ENCODE assay signal across 8 cellular contexts in the genomic region with DNA sequence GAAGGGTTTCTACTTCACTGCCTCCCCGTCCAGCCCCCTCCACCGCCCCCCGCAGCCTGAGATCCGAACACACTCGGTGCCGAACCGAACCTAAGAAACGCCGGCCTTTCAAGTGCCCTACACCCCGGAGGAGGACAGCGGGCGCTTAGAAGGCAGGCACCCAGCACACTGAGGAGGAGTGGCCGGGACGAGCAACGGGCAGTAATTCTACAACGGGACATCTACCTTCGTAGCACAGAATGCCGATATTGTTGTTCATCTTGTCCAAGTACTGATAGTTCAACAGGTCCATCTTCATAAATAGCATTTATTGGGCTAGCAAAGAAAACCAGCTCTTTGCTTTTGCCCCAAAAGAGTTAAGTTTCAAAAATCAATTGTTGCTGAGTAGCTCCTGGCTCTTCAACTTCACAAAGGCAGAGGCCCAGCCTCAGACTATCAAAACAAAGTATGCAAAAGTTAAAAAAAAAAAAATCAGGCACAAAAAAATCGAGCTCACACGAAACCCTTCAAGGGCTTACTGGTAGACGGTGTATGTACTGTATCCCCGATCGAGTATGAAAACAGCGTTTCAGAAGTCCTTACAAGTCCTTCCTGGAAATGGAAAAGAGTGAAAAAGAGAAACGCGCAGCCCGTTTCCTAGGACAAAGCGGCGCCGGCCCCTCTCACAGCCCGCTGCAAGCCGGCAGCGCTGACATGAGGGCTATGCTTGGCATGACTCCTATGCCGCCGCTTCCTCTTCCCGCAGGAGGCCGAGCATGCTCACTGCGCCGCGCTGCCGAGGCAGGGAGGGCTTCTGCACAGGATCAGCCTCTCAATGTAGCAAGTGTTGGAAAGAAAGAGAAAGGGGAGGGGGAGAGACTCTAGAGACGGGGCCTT. TPM values are rescaled to one million over a fixed set of nuclear protein-coding genes. Genes with fewer than 3 reads are reported as not detected.
DNase-seq lines count a peak whose midpoint lies in the region; ATAC-seq and TF ChIP-seq lines count a peak whose summit lies in the region.

TSS of gene VGLL4 (minus strand) at position 704 of the 876 bp plus-strand sequence. CDS start at position 307, 397 bp downstream.

- peak within 1 kb of the TSS; percentile 99 for H3K4me3 Mint-ChIP-seq in activated B cell treated with CpG ODN at 0.5 μM for 24 hours
- H3K4me3 Mint-ChIP-seq in central memory CD8-positive, alpha-beta T cell = peak within 1 kb of the TSS; percentile 99

- CTCF ChIA-PET in activated B cell treated with CpG ODN at 0.5 μM for 24 hours (lab: Charles Lee) = interaction anchor here (1.0 to 1.4 kb wide), 2 partner anchors 264 to 308 kb away, joined by 3 to 4 read pairs; no protein-coding TSS in a partner anchor

- H3K27me3 Mint-ChIP-seq in activated B cell treated with CpG ODN at 0.5 μM for 24 hours = no peaks in the 10 kb centered on the region
- H3K27me3 Mint-ChIP-seq in central memory CD8-positive, alpha-beta T cell = no peaks in the 10 kb centered on the region

- H3K9me3 Mint-ChIP-seq in activated B cell treated with CpG ODN at 0.5 μM for 24 hours = no peaks in the 10 kb centered on the region
- H3K9me3 Mint-ChIP-seq in central memory CD8-positive, alpha-beta T cell = no peaks in the 10 kb centered on the region

- POLR2A ChIA-PET in activated B cell treated with CpG ODN at 0.5 μM for 24 hours (lab: Charles Lee) = interaction anchor here (0.7 to 1.6 kb wide), 5 partner anchors 9 to 886 kb away, joined by 3 to 6 read pairs (median 5); partner anchors contain the start of gene ATG7

- peaks cover 10% of the 10 kb centered on the region for H3K36me3 Mint-ChIP-seq in activated B cell treated with CpG ODN at 0.5 μM for 24 hours (ENCODE audit: low read depth)
- H3K36me3 Mint-ChIP-seq in central memory CD8-positive, alpha-beta T cell (ENCODE audit: insufficient read depth) = peaks cover 17% of the 10 kb centered on the region

- ATAC-seq in GM18511 (IDR thresholded peaks at IDR 0.05; ENCODE audit: unreplicated experiment) (peak; percentile 63), HG03064 (IDR thresholded peaks at IDR 0.05; ENCODE audit: low read depth, unreplicated experiment) (peak; percentile 59), activated B cell treated with CpG ODN at 0.5 μM for 24 hours (ENCODE audit: low read depth) (peak; percentile 68)
- ATAC-seq in central memory CD8-positive, alpha-beta T cell (replicated peaks; ENCODE audit: extremely low read depth, poor library complexity, severe bottlenecking) = peak; percentile 26

- intact Hi-C loops in activated B cell treated with CpG ODN at 0.5 μM for 24 hours (cut with micrococcal nuclease) = loop anchor here (2.0 to 5.0 kb wide), 5 partner anchors 75 to 1526 kb away; partner anchors contain the start of genes BRK1 and TAMM41

- peaks cover 23% of the 10 kb centered on the region for H3K4me1 Mint-ChIP-seq in activated B cell treated with CpG ODN at 0.5 μM for 24 hours
- peaks cover 52% of the 10 kb centered on the region for H3K4me1 Mint-ChIP-seq in central memory CD8-positive, alpha-beta T cell

- peak within 1 kb of the TSS; percentile 96 for H3K27ac Mint-ChIP-seq in activated B cell treated with CpG ODN at 0.5 μM for 24 hours
- H3K27ac Mint-ChIP-seq in central memory CD8-positive, alpha-beta T cell (ENCODE audit: low read depth) = peak within 1 kb of the TSS; percentile 99

- DNase-seq in 8988T (peak; percentile 59), NCI-H2227 treated with DMSO at 0.1 percent for 48 hours (lab: John Stamatoyannopoulos, UW) (peak; percentile 82), activated B cell treated with CpG ODN at 0.5 μM for 24 hours (peak; percentile 66), islet precursor cell (peak; percentile 99)
- DNase-seq in central memory CD8-positive, alpha-beta T cell (ENCODE audit: low spot score in 2 of 2) = peak; percentile 14 to 22
- peak; percentile 45 to 64 for DNase-seq in stimulated activated CD4-positive, alpha-beta T cell treated with anti-CD3 and anti-CD28 coated beads, Interleukin-12 subunit alpha, Interleukin-12 subunit beta, amount 100 ng/mL, for 24 hours (ENCODE audit: low read depth in 2 of 2)

- no peak for TF ChIP-seq CTCF in activated B cell treated with CpG ODN at 0.5 μM for 24 hours (IDR thresholded peaks at IDR 0.05)

RNA-seq across cellular contexts. Expression of gene VGLL4, which starts in this region (rescaled TPM):
- total RNA-seq in activated B cell treated with CpG ODN at 0.5 μM for 24 hours = 19.2 and 19.3 TPM in 2 replicates

Comparison
In these comparisons a context has a peak if more than half of its experiments do, and no peak if none do; other contexts are left out.
1. Peak in every context shown above with its lines: DNase-seq and ATAC-seq.
2. DNase-seq: peak in every context shown above with its lines; median percentile 99 in islet precursor cell; 82 in NCI-H2227 treated with DMSO at 0.1 percent for 48 hours; 66 in activated B cell treated with CpG ODN at 0.5 μM for 24 hours; 59 in 8988T; 54 in stimulated activated CD4-positive, alpha-beta T cell treated with anti-CD3 and anti-CD28 coated beads, Interleukin-12 subunit alpha, Interleukin-12 subunit beta, amount 100 ng/mL, for 24 hours; 18 in central memory CD8-positive, alpha-beta T cell.